ENCODE assay signal across 8 cellular contexts in the genomic region with DNA sequence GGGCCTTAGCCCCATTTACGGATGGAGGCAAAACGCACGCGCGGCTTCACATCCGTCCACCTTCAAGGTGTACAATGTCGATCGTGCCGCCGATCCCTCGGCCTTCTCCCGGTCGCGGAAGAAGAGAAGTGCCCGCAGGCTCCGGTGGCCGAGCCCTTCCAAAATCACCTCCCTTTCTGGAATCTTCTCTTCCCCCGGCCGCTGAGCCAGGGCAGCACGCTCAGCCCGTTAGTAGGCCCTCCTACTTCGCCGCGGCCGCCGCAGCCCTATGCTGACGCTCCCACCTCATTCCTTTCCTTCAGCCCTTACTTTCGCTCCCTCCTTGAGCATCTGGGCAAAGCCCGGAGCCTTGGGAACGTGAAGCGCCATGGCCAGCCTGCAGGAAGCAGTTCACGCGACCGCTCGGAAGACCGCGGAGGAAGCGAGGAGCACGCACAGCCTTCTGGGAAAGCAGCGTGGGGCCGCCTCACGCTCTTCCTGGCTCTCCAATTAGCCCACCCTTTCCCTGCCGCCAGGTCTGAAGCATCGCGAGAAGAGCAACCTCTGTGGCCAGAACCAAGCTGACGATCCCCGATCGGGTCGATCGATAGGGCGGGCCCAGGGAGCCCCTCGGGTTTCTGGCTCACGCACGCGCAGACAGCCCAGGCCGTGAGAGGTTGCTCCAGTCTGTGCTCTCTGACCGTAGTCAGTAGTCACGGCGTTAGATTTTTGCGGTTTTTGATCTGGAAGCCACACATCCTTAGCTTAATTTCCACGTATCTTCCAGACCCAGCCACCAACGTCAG. TPM values are rescaled to one million over a fixed set of nuclear protein-coding genes. Genes with fewer than 3 reads are reported as not detected.
DNase-seq lines count a peak whose midpoint lies in the region; TF ChIP-seq lines count a peak whose summit lies in the region.

A gene with protein sequence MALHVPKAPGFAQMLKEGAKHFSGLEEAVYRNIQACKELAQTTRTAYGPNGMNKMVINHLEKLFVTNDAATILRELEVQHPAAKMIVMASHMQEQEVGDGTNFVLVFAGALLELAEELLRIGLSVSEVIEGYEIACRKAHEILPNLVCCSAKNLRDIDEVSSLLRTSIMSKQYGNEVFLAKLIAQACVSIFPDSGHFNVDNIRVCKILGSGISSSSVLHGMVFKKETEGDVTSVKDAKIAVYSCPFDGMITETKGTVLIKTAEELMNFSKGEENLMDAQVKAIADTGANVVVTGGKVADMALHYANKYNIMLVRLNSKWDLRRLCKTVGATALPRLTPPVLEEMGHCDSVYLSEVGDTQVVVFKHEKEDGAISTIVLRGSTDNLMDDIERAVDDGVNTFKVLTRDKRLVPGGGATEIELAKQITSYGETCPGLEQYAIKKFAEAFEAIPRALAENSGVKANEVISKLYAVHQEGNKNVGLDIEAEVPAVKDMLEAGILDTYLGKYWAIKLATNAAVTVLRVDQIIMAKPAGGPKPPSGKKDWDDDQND (minus strand): TSS at position 427 of the 785 bp plus-strand sequence. CDS start 58 bp downstream, at position 369.

- H3K36me3 Mint-ChIP-seq in activated naive CD4-positive, alpha-beta T cell treated with anti-CD3 and anti-CD28 coated beads for 36 hours (ENCODE audit: low read depth): peaks cover 30% of the 10 kb centered on the region

- peaks cover 20% of the 10 kb centered on the region for H3K36me3 ChIP-seq in neuron (ENCODE audit: insufficient read depth, low read length)
- H3K36me3 ChIP-seq in subcutaneous abdominal adipose tissue (ENCODE audit: control insufficient read depth in 5 of 5, insufficient read depth in 5 of 5, low read length in 5 of 5): peaks cover 0 to 7% (median 5%) of the 10 kb centered on the region in 5 donors

- H2AFZ ChIP-seq in neuron (ENCODE audit: low read depth, low read length): peak within 1 kb of the TSS; percentile 94

- H3K4me1 Mint-ChIP-seq in activated naive CD4-positive, alpha-beta T cell treated with anti-CD3 and anti-CD28 coated beads for 36 hours (ENCODE audit: low read depth): peaks cover 46% of the 10 kb centered on the region

- TF ChIP-seq CTCF in HFF-Myc (IDR thresholded peaks at IDR 0.05; ENCODE audit: low read depth, low read length, missing control alignments): no peak

- H3K4me3 Mint-ChIP-seq in activated naive CD4-positive, alpha-beta T cell treated with anti-CD3 and anti-CD28 coated beads for 36 hours: peak within 1 kb of the TSS; percentile 94

- H3K4me3 ChIP-seq in HFF-Myc (replicated peaks; ENCODE audit: low read depth, low read length) (peak within 1 kb of the TSS; percentile 97), neuron (ENCODE audit: low read length) (peak within 1 kb of the TSS; percentile 85), subcutaneous abdominal adipose tissue (ENCODE audit: low read depth in 1 of 5, low read length in 5 of 5) (peak within 1 kb of the TSS; percentile 88 to 98 (median 93))

- peak within 1 kb of the TSS; percentile 95 for H3K27ac Mint-ChIP-seq in activated naive CD4-positive, alpha-beta T cell treated with anti-CD3 and anti-CD28 coated beads for 36 hours

- H3K9me3 ChIP-seq in neuron (ENCODE audit: low read length): no peaks in the 10 kb centered on the region
- H3K9me3 ChIP-seq in subcutaneous abdominal adipose tissue (ENCODE audit: control insufficient read depth in 5 of 5, low read length in 5 of 5): no peaks in the 10 kb centered on the region

- intact Hi-C loops in activated naive CD4-positive, alpha-beta T cell treated with anti-CD3 and anti-CD28 coated beads for 36 hours (cut with micrococcal nuclease): loop anchor here (1.0 kb wide), 9 partner anchors 49 to 361 kb away; a partner anchor contains a TSS

- H3K9me3 Mint-ChIP-seq in activated naive CD4-positive, alpha-beta T cell treated with anti-CD3 and anti-CD28 coated beads for 36 hours: no peaks in the 10 kb centered on the region

- H3K27me3 ChIP-seq in neuron (ENCODE audit: insufficient read depth, low read length) (no peaks in the 10 kb centered on the region), subcutaneous abdominal adipose tissue (ENCODE audit: control insufficient read depth in 5 of 5, insufficient read depth in 4 of 5, low read length in 5 of 5) (peaks cover 0 to 2% (median 0%) of the 10 kb centered on the region in 5 donors)

- H3K27ac ChIP-seq in subcutaneous abdominal adipose tissue (ENCODE audit: low read depth, low read length): peak within 1 kb of the TSS; percentile 96

- peak within 1 kb of the TSS; percentile 88 to 99 (median 94) for H3K9ac ChIP-seq in subcutaneous abdominal adipose tissue (ENCODE audit: low read length in 5 of 5)

- CTCF ChIA-PET in activated naive CD4-positive, alpha-beta T cell treated with anti-CD3 and anti-CD28 coated beads for 36 hours (lab: Charles Lee): interaction anchor here (0.7 to 1.6 kb wide), 4 partner anchors 10 to 299 kb away, joined by 3 to 6 read pairs (median 3); a partner anchor contains a TSS

- H3K4me1 ChIP-seq in neuron (ENCODE audit: insufficient read depth, low read length) (peaks cover 18% of the 10 kb centered on the region), subcutaneous abdominal adipose tissue (ENCODE audit: control insufficient read depth in 5 of 5, insufficient read depth in 5 of 5, low read length in 5 of 5) (peaks cover 4 to 37% (median 28%) of the 10 kb centered on the region in 5 donors)

- H3K27me3 Mint-ChIP-seq in activated naive CD4-positive, alpha-beta T cell treated with anti-CD3 and anti-CD28 coated beads for 36 hours (ENCODE audit: low read depth): no peaks in the 10 kb centered on the region

- DNase-seq in GM03348 (ENCODE audit: low spot score) (peak; percentile 98), HFF-Myc (ENCODE audit: extremely low read depth, low read depth) (peak; percentile 98), NAMALWA (ENCODE audit: low spot score) (peak; percentile 99), SK-N-DZ (ENCODE audit: low spot score) (peak; percentile 99), foreskin melanocyte (peak; percentile 99)
- DNase-seq in activated naive CD4-positive, alpha-beta T cell treated with anti-CD3 and anti-CD28 coated beads for 36 hours: peak; percentile 99

RNA-seq across cellular contexts. Expression of the gene that starts here (rescaled TPM):
- polyA plus RNA-seq in SK-N-DZ (2014; cell fraction: cytosol; rRNA removed): 337 and 354 TPM in 2 replicates
- 193 and 255 TPM in 2 replicates for polyA plus RNA-seq in SK-N-DZ (2014; cell fraction: nucleus; rRNA removed)
- total RNA-seq in activated naive CD4-positive, alpha-beta T cell treated with anti-CD3 and anti-CD28 coated beads for 36 hours: 100 to 1,000 TPM; 482 to 515 TPM

Comparison
In these comparisons a context has a peak if more than half of its experiments do, and no peak if none do; other contexts are left out.
1. Peak in every context shown above with its lines: DNase-seq, H3K4me3 ChIP-seq and H3K27ac ChIP-seq.